ENCODE assay signal across 9 cellular contexts in the genomic region with DNA sequence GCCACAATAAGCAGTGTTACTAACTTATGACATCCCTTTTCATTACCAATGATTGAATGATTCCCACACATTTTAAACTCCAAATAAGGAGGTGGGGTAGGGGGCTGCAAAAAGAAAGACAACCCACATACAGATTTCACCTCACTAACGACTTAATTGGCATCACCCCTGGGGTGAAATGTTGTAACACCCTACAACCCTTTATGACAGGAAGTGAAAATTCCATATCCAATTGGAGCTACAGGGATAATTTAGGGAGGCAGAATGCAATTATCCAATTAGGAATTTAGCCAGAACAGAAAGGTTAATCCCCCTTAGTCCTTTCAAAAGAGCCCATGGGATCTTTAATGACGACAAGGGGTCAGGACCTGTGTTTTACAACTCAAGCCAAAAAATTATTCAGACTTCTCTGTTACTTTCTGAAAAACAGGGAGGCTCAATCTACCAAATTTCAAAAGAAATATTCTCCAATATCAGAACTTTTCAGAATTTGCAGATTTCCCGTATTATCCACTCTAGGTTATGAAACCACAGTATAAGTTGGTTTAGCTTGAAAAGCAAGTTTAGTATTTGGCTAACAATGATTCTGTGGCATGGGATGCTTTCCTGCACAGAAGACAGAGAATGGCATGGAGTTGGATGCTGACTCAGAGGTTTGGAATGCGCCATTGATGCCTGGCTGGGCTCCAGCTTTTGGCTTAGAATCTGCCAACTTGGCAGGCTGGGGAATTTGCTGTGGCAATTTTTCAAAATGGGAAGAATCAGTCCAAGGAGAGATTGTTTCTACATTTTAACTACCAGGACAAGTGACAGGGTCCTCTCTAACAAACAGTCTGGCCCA.
DNase-seq lines count a peak whose midpoint lies in the region; ATAC-seq and TF ChIP-seq lines count a peak whose summit lies in the region.
"Had no signal": no experiment of that assay in that cellular context is flagged by ENCODE, and none has a peak within 500 bp of the region (broad histone marks: within the 10 kb centered on the region; RNA-seq: fewer than 3 reads in every experiment).

No MANE protein-coding gene starts in this region.

- TF ChIP-seq EP300 in tibial nerve (IDR thresholded peaks at IDR 0.05): no peak

- ATAC-seq in sciatic nerve: no peak

- intact Hi-C loops in sciatic nerve (cut with DNase I): no loop called here
- intact Hi-C loops in activated T-helper 1 cell treated with anti-CD3 and anti-CD28 coated beads, Interleukin-12 subunit alpha, Interleukin-12 subunit beta, Interleukin-2, Interleukin-4 antibody, amounts not matched to agents 30 ng/mL and 10 ng/mL and 1 ng/mL, durations not matched to agents 14 hours and 24 hours and 36 hours (cut with micrococcal nuclease): no loop called here

- CTCF ChIA-PET in RWPE1 (lab: Yijun Ruan, JAX): no interaction called here

- POLR2A ChIA-PET in RWPE1 (lab: Yijun Ruan, JAX; ENCODE audit: low non-redundant PET): no interaction called here

- no peaks in the 10 kb centered on the region for H3K4me1 Mint-ChIP-seq in activated T-helper 1 cell treated with anti-CD3 and anti-CD28 coated beads, Interleukin-12 subunit alpha, Interleukin-12 subunit beta, Interleukin-2, Interleukin-4 antibody, amounts not matched to agents 30 ng/mL and 10 ng/mL and 1 ng/mL, durations not matched to agents 14 hours and 24 hours and 36 hours (ENCODE audit: low read depth)

- no peaks in the 10 kb centered on the region for H3K36me3 Mint-ChIP-seq in activated T-helper 1 cell treated with anti-CD3 and anti-CD28 coated beads, Interleukin-12 subunit alpha, Interleukin-12 subunit beta, Interleukin-2, Interleukin-4 antibody, amounts not matched to agents 30 ng/mL and 10 ng/mL and 1 ng/mL, durations not matched to agents 14 hours and 24 hours and 36 hours (ENCODE audit: low read depth)

- H3K27me3 ChIP-seq in tibial nerve: no peaks in the 10 kb centered on the region

- peak; percentile 70 for DNase-seq in HS-5 (ENCODE audit: low read depth)
- DNase-seq in RWPE1 (ENCODE audit: low spot score): peak; percentile 42
- peak; percentile 41 to 47 for DNase-seq in hippocampal formation (lab: John Stamatoyannopoulos, UW)
- DNase-seq in sciatic nerve (ENCODE audit: low spot score): peak; percentile 62
- DNase-seq in activated T-helper 1 cell treated with anti-CD3 and anti-CD28 coated beads, Interleukin-12 subunit alpha, Interleukin-12 subunit beta, Interleukin-2, Interleukin-4 antibody, amounts not matched to agents 30 ng/mL and 10 ng/mL and 1 ng/mL, durations not matched to agents 14 hours and 24 hours and 36 hours (ENCODE audit: low spot score): no peak
- DNase-seq in NCI-H2107 treated with DMSO at 0.1 percent for 48 hours (lab: John Stamatoyannopoulos, UW; ENCODE audit: unreplicated experiment): no peak
- DNase-seq in tibial nerve (ENCODE audit: low spot score in 2 of 2): no peak
- DNase-seq: NCI-H187 had no signal

- H3K27ac Mint-ChIP-seq in activated T-helper 1 cell treated with anti-CD3 and anti-CD28 coated beads, Interleukin-12 subunit alpha, Interleukin-12 subunit beta, Interleukin-2, Interleukin-4 antibody, amounts not matched to agents 30 ng/mL and 10 ng/mL and 1 ng/mL, durations not matched to agents 14 hours and 24 hours and 36 hours: no peak overlapping the region

- peaks cover 0 to 18% (median 0%) of the 10 kb centered on the region in 4 donors for H3K4me1 ChIP-seq in tibial nerve

- TF ChIP-seq CTCF in RWPE1 (conservative IDR thresholded peaks at IDR 0.05; ENCODE audit: low read depth) (no peak), tibial nerve (IDR thresholded peaks at IDR 0.05) (no peak)

- H3K4me3 Mint-ChIP-seq in activated T-helper 1 cell treated with anti-CD3 and anti-CD28 coated beads, Interleukin-12 subunit alpha, Interleukin-12 subunit beta, Interleukin-2, Interleukin-4 antibody, amounts not matched to agents 30 ng/mL and 10 ng/mL and 1 ng/mL, durations not matched to agents 14 hours and 24 hours and 36 hours: no peak overlapping the region

- WGBS in tibial nerve, 2 donors: 7 to 15% methylated on average over 4 of the region's 4 CpGs

- no peaks in the 10 kb centered on the region for H3K9me3 ChIP-seq in tibial nerve

- no peaks in the 10 kb centered on the region for H3K36me3 ChIP-seq in tibial nerve

- no peaks in the 10 kb centered on the region for H3K27me3 Mint-ChIP-seq in activated T-helper 1 cell treated with anti-CD3 and anti-CD28 coated beads, Interleukin-12 subunit alpha, Interleukin-12 subunit beta, Interleukin-2, Interleukin-4 antibody, amounts not matched to agents 30 ng/mL and 10 ng/mL and 1 ng/mL, durations not matched to agents 14 hours and 24 hours and 36 hours (ENCODE audit: insufficient read depth)

- H3K4me3 ChIP-seq in tibial nerve: no peak overlapping the region

- H3K27ac ChIP-seq in RWPE1: peak overlapping the region; percentile 78; the same call in 1 of the 2 replicates
- peak overlapping the region in 1 of 4 donors; percentile 11 for H3K27ac ChIP-seq in tibial nerve
- H3K27ac ChIP-seq: VCaP had no signal

- no peak for TF ChIP-seq POLR2A in tibial nerve (IDR thresholded peaks at IDR 0.05)

- H3K9me3 Mint-ChIP-seq in activated T-helper 1 cell treated with anti-CD3 and anti-CD28 coated beads, Interleukin-12 subunit alpha, Interleukin-12 subunit beta, Interleukin-2, Interleukin-4 antibody, amounts not matched to agents 30 ng/mL and 10 ng/mL and 1 ng/mL, durations not matched to agents 14 hours and 24 hours and 36 hours: no peaks in the 10 kb centered on the region

Comparison
In these comparisons a context has a peak if more than half of its experiments do, and no peak if none do; other contexts are left out.
1. DNase-seq: peak in HS-5 (single experiment), RWPE1 (single experiment), hippocampal formation (2 of 2) and sciatic nerve (single experiment); none in activated T-helper 1 cell treated with anti-CD3 and anti-CD28 coated beads, Interleukin-12 subunit alpha, Interleukin-12 subunit beta, Interleukin-2, Interleukin-4 antibody, amounts not matched to agents 30 ng/mL and 10 ng/mL and 1 ng/mL, durations not matched to agents 14 hours and 24 hours and 36 hours (single experiment), NCI-H2107 treated with DMSO at 0.1 percent for 48 hours (single experiment) and tibial nerve (0 of 2).